ENCODE assay signal across 9 cellular contexts in genomic region chr4:146520894-146521542, GRCh38.
DNase-seq lines count a peak whose midpoint lies in the region; ATAC-seq and FAIRE-seq lines count a peak whose summit lies in the region.
"Had no signal": no experiment of that assay in that cellular context is flagged by ENCODE, and none has a peak within 500 bp of the region (broad histone marks: within the 10 kb centered on the region; RNA-seq: fewer than 3 reads in every experiment).

No MANE protein-coding gene starts in this region.

- peaks cover 13% of the 10 kb centered on the region for H3K4me1 Mint-ChIP-seq in central memory CD8-positive, alpha-beta T cell

- H3K27ac ChIP-seq in subcutaneous abdominal adipose tissue (ENCODE audit: low read depth, low read length) = peak overlapping the region; percentile 86

- peaks cover 0 to 8% (median 0%) of the 10 kb centered on the region in 5 donors for H3K36me3 ChIP-seq in subcutaneous abdominal adipose tissue (ENCODE audit: control insufficient read depth in 5 of 5, insufficient read depth in 5 of 5, low read length in 5 of 5)

- H3K36me3 Mint-ChIP-seq in central memory CD8-positive, alpha-beta T cell (ENCODE audit: insufficient read depth) = peaks cover 2% of the 10 kb centered on the region
- H3K36me3 Mint-ChIP-seq: memory B cell had no signal

- no peak for FAIRE-seq in HTR-8/SVneo (lab: Jason Lieb, UNC)

- H3K9me3 ChIP-seq in subcutaneous abdominal adipose tissue (ENCODE audit: control insufficient read depth in 5 of 5, low read length in 5 of 5) = no peaks in the 10 kb centered on the region

- no peaks in the 10 kb centered on the region for H3K27me3 Mint-ChIP-seq in central memory CD8-positive, alpha-beta T cell
- H3K27me3 Mint-ChIP-seq: memory B cell had no signal

- no peaks in the 10 kb centered on the region for H3K27me3 ChIP-seq in subcutaneous abdominal adipose tissue (ENCODE audit: control insufficient read depth in 5 of 5, insufficient read depth in 4 of 5, low read length in 5 of 5)

- no peak overlapping the region for H3K4me3 Mint-ChIP-seq in central memory CD8-positive, alpha-beta T cell
- H3K4me3 Mint-ChIP-seq: memory B cell had no signal

- H3K4me1 ChIP-seq in subcutaneous abdominal adipose tissue (ENCODE audit: control insufficient read depth in 5 of 5, insufficient read depth in 5 of 5, low read length in 5 of 5) = peaks cover 0 to 31% (median 22%) of the 10 kb centered on the region in 5 donors

- no peaks in the 10 kb centered on the region for H3K9me3 Mint-ChIP-seq in central memory CD8-positive, alpha-beta T cell
- H3K9me3 Mint-ChIP-seq: memory B cell had no signal

- no peak overlapping the region for H3K27ac Mint-ChIP-seq in central memory CD8-positive, alpha-beta T cell (ENCODE audit: low read depth)
- H3K27ac Mint-ChIP-seq: memory B cell had no signal

- H3K4me3 ChIP-seq in subcutaneous abdominal adipose tissue (ENCODE audit: low read depth in 1 of 5, low read length in 5 of 5) = peak overlapping the region; percentile 90 to 99 (median 97)

- H3K9ac ChIP-seq in subcutaneous abdominal adipose tissue (ENCODE audit: low read length in 5 of 5) = peak overlapping the region; percentile 87 to 94 (median 89)

- peak; percentile 24 for DNase-seq in NCI-H1105 treated with DMSO at 0.1 percent for 48 hours (lab: John Stamatoyannopoulos, UW)
- no peak for DNase-seq in NCI-H1105 (lab: John Stamatoyannopoulos, UW)
- peak; percentile 34 for DNase-seq in HTR-8/SVneo (ENCODE audit: insufficient read length, low spot score)
- DNase-seq in SIG-M5 (lab: John Stamatoyannopoulos, UW) = peak; percentile 1
- no peak for DNase-seq in central memory CD8-positive, alpha-beta T cell (ENCODE audit: low spot score in 2 of 2)
- peak; percentile 61 for DNase-seq in kidney glomerular epithelial cell (lab: John Stamatoyannopoulos, UW)

- peak; percentile 43 for ATAC-seq in GM21529 (IDR thresholded peaks at IDR 0.05; ENCODE audit: unreplicated experiment)
- ATAC-seq in central memory CD8-positive, alpha-beta T cell (replicated peaks; ENCODE audit: extremely low read depth, poor library complexity, severe bottlenecking) = peak; percentile 46

Comparison
In these comparisons a context has a peak if more than half of its experiments do, and no peak if none do; other contexts are left out.
1. DNase-seq: peak in NCI-H1105 treated with DMSO at 0.1 percent for 48 hours (single experiment), HTR-8/SVneo (single experiment), SIG-M5 (single experiment) and kidney glomerular epithelial cell (single experiment); none in NCI-H1105 (single experiment) and central memory CD8-positive, alpha-beta T cell (0 of 2).